6 cellular contexts compared by ENCODE assay signal in the genomic region with DNA sequence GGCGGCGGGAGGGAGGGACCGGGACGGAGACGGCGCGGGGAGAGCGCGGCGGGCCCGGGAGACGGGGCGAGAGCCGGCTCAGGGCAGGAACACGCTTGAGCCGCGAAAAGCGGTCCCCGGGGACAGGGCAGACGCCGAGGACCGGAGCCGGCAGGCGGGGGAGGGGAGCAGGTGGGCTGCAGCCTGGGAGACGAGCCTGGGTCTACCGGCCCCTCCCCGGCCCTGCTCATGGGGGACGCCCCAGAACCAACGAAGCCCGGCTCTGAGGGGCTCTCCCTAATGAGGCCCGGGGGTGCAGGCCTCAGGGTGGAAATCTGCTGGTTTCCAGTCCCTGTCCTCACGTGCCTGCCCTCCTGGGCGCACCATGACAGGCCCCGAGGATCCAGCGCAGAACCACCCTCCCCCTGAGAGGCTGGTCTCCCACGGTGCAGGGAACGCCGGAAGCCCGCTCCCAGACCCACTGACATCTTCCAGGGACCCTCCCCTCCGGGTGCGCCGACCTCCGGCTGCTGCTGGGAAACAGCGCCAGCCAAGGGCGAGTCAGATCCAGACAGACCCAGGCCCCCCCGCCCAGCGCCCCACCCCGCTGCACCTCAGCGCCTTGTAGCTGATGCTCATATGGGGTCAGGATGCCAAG. TPM values are rescaled to one million over a fixed set of nuclear protein-coding genes. Genes with fewer than 3 reads are reported as not detected.
DNase-seq lines count a peak whose midpoint lies in the region; ATAC-seq and TF ChIP-seq lines count a peak whose summit lies in the region.

No MANE protein-coding gene starts in this region.

- TF ChIP-seq CTCF in GM13977 (IDR thresholded peaks at IDR 0.05; ENCODE audit: extremely low read depth, insufficient read depth, missing control alignments) = no peak

- ATAC-seq in Right ventricle myocardium inferior = no peak
- no peak for ATAC-seq in GM21529 (IDR thresholded peaks at IDR 0.05; ENCODE audit: unreplicated experiment)

- H3K27ac ChIP-seq in iPS DF 6.9 (ENCODE audit: low read length) (no peak overlapping the region), urinary bladder (ENCODE audit: low read depth) (no peak overlapping the region)

- no CpG with 5 or more reads among the region's 49 CpGs for WGBS in iPS DF 6.9 (ENCODE audit: insufficient coverage, insufficient read length)
- 8% methylated on average over 47 of the region's 49 CpGs for WGBS in urinary bladder

- H3K9me3 ChIP-seq in iPS DF 6.9 (ENCODE audit: control insufficient read depth, insufficient read depth, low read length) = no peaks in the 10 kb centered on the region

- H3K4me3 ChIP-seq in iPS DF 6.9 (ENCODE audit: low read length) (peak overlapping the region; percentile 53; the same call in 1 of the 2 replicates), urinary bladder (ENCODE audit: low read depth, low read length) (peak overlapping the region; percentile 43)

- DNase-seq in Right ventricle myocardium inferior (ENCODE audit: missing footprints) = peak; percentile 33
- no peak for DNase-seq in cardiac septum (ENCODE audit: low spot score)
- no peak for DNase-seq in iPS DF 6.9 (ENCODE audit: low read depth, low spot score)
- no peak for DNase-seq in GM13977 (ENCODE audit: low spot score)

- H3K36me3 ChIP-seq in iPS DF 6.9 (ENCODE audit: control insufficient read depth, insufficient read depth, low read length) (no peaks in the 10 kb centered on the region), urinary bladder (ENCODE audit: insufficient read depth) (no peaks in the 10 kb centered on the region)

- peaks cover 5% of the 10 kb centered on the region; the same call in 1 of the 2 replicates for H3K27me3 ChIP-seq in iPS DF 6.9 (ENCODE audit: control insufficient read depth, insufficient read depth, low read length)

- in situ Hi-C loops in GM13977 (cut with MboI; ENCODE audit: low pct_unique_long_range_greater_than_20kb, low sequenced_read_pairs, unreplicated experiment) = no loop called here

- peaks cover 12% of the 10 kb centered on the region for H3K4me1 ChIP-seq in iPS DF 6.9 (ENCODE audit: control insufficient read depth, insufficient read depth, low read length)
- no peaks in the 10 kb centered on the region for H3K4me1 ChIP-seq in urinary bladder (ENCODE audit: insufficient read depth)

- intact Hi-C loops in Right ventricle myocardium inferior (cut with DNase I) = no loop called here
- intact Hi-C loops in cardiac septum (cut with DNase I) = no loop called here

RNA-seq across cellular contexts. Expression of gene EEF1A2, which starts 0.6 kb away (rescaled TPM):
- total RNA-seq in Right ventricle myocardium inferior = 1,274 TPM
- total RNA-seq in cardiac septum = 1,211 TPM
- total RNA-seq in urinary bladder = 11.2 TPM
- 5.1 TPM for polyA plus RNA-seq in urinary bladder

RNA-seq across cellular contexts. Expression of gene PPDPF, which starts 21.1 kb away (rescaled TPM):
- total RNA-seq in Right ventricle myocardium inferior (261 TPM), cardiac septum (438 TPM), urinary bladder (44.7 TPM)
- polyA plus RNA-seq in urinary bladder = 545 TPM

RNA-seq across cellular contexts. Expression of gene KCNQ2, which starts 27.0 kb away (rescaled TPM):
- total RNA-seq in Right ventricle myocardium inferior = 1.8 TPM
- 0.86 TPM for total RNA-seq in cardiac septum
- total RNA-seq in urinary bladder = 2.1 TPM
- polyA plus RNA-seq in urinary bladder = 0.14 TPM

RNA-seq across cellular contexts. Expression of gene PTK6, which starts 37.7 kb away (rescaled TPM):
- total RNA-seq in Right ventricle myocardium inferior = 0.11 TPM
- total RNA-seq in cardiac septum = not detected
- 2.8 TPM for total RNA-seq in urinary bladder
- 3.4 TPM for polyA plus RNA-seq in urinary bladder

RNA-seq across cellular contexts. Expression of gene SRMS, which starts 48.1 kb away (rescaled TPM):
- not detected for total RNA-seq in Right ventricle myocardium inferior
- total RNA-seq in cardiac septum = not detected
- total RNA-seq in urinary bladder = 0.48 TPM
- polyA plus RNA-seq in urinary bladder = not detected

Comparison
In these comparisons a context has a peak if more than half of its experiments do, and no peak if none do; other contexts are left out.
1. RNA of gene EEF1A2, which starts 0.6 kb away (total RNA-seq): 1,274 TPM in Right ventricle myocardium inferior (single experiment) and 1,211 TPM in cardiac septum (single experiment); 11.2 TPM in urinary bladder (single experiment); every median in the first group is over 10 times any median in the second.